In genomic region chr9:136152931-136153330, GRCh38 we compare ENCODE assay signal across 1 cellular context.
TF ChIP-seq lines count a peak whose summit lies in the region.

No MANE protein-coding gene starts in this region.

TF ChIP-seq in WTC11, 78 proteins besides CTCF, POLR2A, EP300 and RAD21 (continued from another document):
- TF ChIP-seq ARID4B (CRISPR knock-in tag; IDR thresholded peaks at IDR 0.05; ENCODE audit: borderline replicate concordance) = no peak
- TF ChIP-seq FOXP4 (CRISPR knock-in tag; IDR thresholded peaks at IDR 0.05) = no peak
